Comparison of ENCODE assay signal across 25 cellular contexts in genomic region chr4:27616166-27616565, GRCh38.
"Had no signal": no experiment of that assay in that cellular context is flagged by ENCODE, and none has a peak within 500 bp of the region (broad histone marks: within the 10 kb centered on the region; RNA-seq: fewer than 3 reads in every experiment).

No MANE protein-coding gene starts in this region.

- H3K4me2 ChIP-seq: hepatocyte, smooth muscle cell had no signal

- H3K27ac Mint-ChIP-seq: activated CD4-positive, alpha-beta memory T cell treated with anti-CD3 and anti-CD28 coated beads, Interleukin-2, amount 10 ng/mL, durations not matched to agents 7 days and 5 days; activated CD4-positive, alpha-beta T cell treated with anti-CD3 and anti-CD28 coated beads, Interleukin-2, amount 10 ng/mL, durations not matched to agents 24 days and 14 days; activated naive CD4-positive, alpha-beta T cell treated with anti-CD3 and anti-CD28 coated beads for 36 hours; activated T-cell treated with anti-CD3 and anti-CD28 coated beads, Interleukin-2, amount 50 U/mL, for 72 hours; endodermal cell; immature natural killer cell; memory B cell; nephron progenitor cell; stimulated activated memory B cell treated with anti-CD40 and anti-IgM and Interleukin-4, amounts not matched to agents 10 μg/mL and 1 μg/mL and 100 μg/mL, for 72 hours; T-helper 17 cell had no signal

- H3K27me3 ChIP-seq: foreskin keratinocyte, right lobe of liver, stomach, suprapubic skin, tibial nerve had no signal

- H3K36me3 ChIP-seq: right lobe of liver, stomach, suprapubic skin, tibial nerve had no signal

- H3K4me3 ChIP-seq: coronary artery, hepatocyte, mucosa of descending colon, right lobe of liver, smooth muscle cell, stomach, suprapubic skin, tibial nerve had no signal

- H3K4me1 Mint-ChIP-seq: activated CD4-positive, alpha-beta memory T cell treated with anti-CD3 and anti-CD28 coated beads, Interleukin-2, amount 10 ng/mL, durations not matched to agents 7 days and 5 days; activated CD4-positive, alpha-beta T cell treated with anti-CD3 and anti-CD28 coated beads, Interleukin-2, amount 10 ng/mL, durations not matched to agents 24 days and 14 days; central memory CD8-positive, alpha-beta T cell; immature natural killer cell; memory B cell; nephron progenitor cell; stimulated activated memory B cell treated with anti-CD40 and anti-IgM and Interleukin-4, amounts not matched to agents 10 μg/mL and 1 μg/mL and 100 μg/mL, for 72 hours; T-helper 17 cell had no signal

- H3K9me3 Mint-ChIP-seq: activated naive CD4-positive, alpha-beta T cell treated with anti-CD3 and anti-CD28 coated beads for 36 hours; endodermal cell; nephron progenitor cell; stimulated activated memory B cell treated with anti-CD40 and anti-IgM and Interleukin-4, amounts not matched to agents 10 μg/mL and 1 μg/mL and 100 μg/mL, for 72 hours had no signal

- H2AFZ ChIP-seq: hepatocyte had no signal

- H3K27me3 Mint-ChIP-seq: activated CD4-positive, alpha-beta memory T cell treated with anti-CD3 and anti-CD28 coated beads, Interleukin-2, amount 10 ng/mL, durations not matched to agents 7 days and 5 days; activated CD4-positive, alpha-beta T cell treated with anti-CD3 and anti-CD28 coated beads, Interleukin-2, amount 10 ng/mL, durations not matched to agents 24 days and 14 days; central memory CD8-positive, alpha-beta T cell; memory B cell; stimulated activated memory B cell treated with anti-CD40 and anti-IgM and Interleukin-4, amounts not matched to agents 10 μg/mL and 1 μg/mL and 100 μg/mL, for 72 hours; T-helper 17 cell had no signal

- H3K4me1 ChIP-seq: foreskin keratinocyte, right lobe of liver, stomach, suprapubic skin, tibial nerve had no signal

- H3K4me3 Mint-ChIP-seq: activated CD4-positive, alpha-beta memory T cell treated with anti-CD3 and anti-CD28 coated beads, Interleukin-2, amount 10 ng/mL, durations not matched to agents 7 days and 5 days; activated CD4-positive, alpha-beta T cell treated with anti-CD3 and anti-CD28 coated beads, Interleukin-2, amount 10 ng/mL, durations not matched to agents 24 days and 14 days; activated naive CD4-positive, alpha-beta T cell treated with anti-CD3 and anti-CD28 coated beads for 36 hours; activated T-cell treated with anti-CD3 and anti-CD28 coated beads, Interleukin-2, amount 50 U/mL, for 72 hours; central memory CD8-positive, alpha-beta T cell; endodermal cell; immature natural killer cell; memory B cell; nephron progenitor cell; stimulated activated memory B cell treated with anti-CD40 and anti-IgM and Interleukin-4, amounts not matched to agents 10 μg/mL and 1 μg/mL and 100 μg/mL, for 72 hours; T-helper 17 cell had no signal

- H3K27ac ChIP-seq: coronary artery, foreskin keratinocyte, hepatocyte, right lobe of liver, stomach, suprapubic skin, tibial nerve had no signal

- DNase-seq: activated CD4-positive, alpha-beta memory T cell treated with anti-CD3 and anti-CD28 coated beads, Interleukin-2, amount 10 ng/mL, durations not matched to agents 7 days and 5 days; activated CD4-positive, alpha-beta T cell treated with anti-CD3 and anti-CD28 coated beads, Interleukin-2, amount 10 ng/mL, durations not matched to agents 24 days and 14 days; activated effector memory CD4-positive, alpha-beta T cell treated with Interleukin-2 at 50 U/mL for 16 hours; activated naive CD4-positive, alpha-beta T cell treated with anti-CD3 and anti-CD28 coated beads for 36 hours; activated T-cell treated with anti-CD3 and anti-CD28 coated beads, Interleukin-2, amount 50 U/mL, for 72 hours; aorta; endodermal cell; immature natural killer cell; left cardiac atrium; mucosa of descending colon; nephron progenitor cell; occipital lobe; right lobe of liver; stimulated activated CD4-positive, alpha-beta T cell treated with anti-CD3 and anti-CD28 coated beads, Interleukin-15, amount 100 ng/mL, for 24 hours; stomach; T-helper 17 cell had no signal

- H3K9me3 ChIP-seq: mucosa of descending colon, right lobe of liver, stomach, suprapubic skin, tibial nerve had no signal

- H3K36me3 Mint-ChIP-seq: immature natural killer cell; memory B cell; stimulated activated memory B cell treated with anti-CD40 and anti-IgM and Interleukin-4, amounts not matched to agents 10 μg/mL and 1 μg/mL and 100 μg/mL, for 72 hours had no signal
